ENCODE assay signal across 8 cellular contexts in the genomic region with DNA sequence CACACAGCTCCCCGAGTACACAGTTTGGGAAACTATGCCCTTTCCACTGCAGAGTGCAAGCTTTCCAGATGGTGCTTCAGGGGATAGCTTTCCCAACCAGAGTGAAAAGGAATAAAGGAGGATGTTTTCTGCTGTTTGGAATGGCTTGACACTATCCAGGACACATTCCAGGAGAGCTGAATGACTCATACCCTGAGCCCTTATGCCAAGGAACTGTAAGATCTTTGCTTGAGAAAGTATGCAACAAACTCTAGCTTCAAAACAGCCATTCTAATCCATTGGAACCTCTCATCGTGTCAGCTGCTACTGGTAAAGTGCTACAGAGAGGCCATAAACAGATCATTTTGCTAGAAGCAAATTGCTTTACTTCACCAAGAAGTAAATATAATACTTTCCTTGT. TPM values are rescaled to one million over a fixed set of nuclear protein-coding genes. Genes with fewer than 3 reads are reported as not detected.
DNase-seq lines count a peak whose midpoint lies in the region; ATAC-seq, FAIRE-seq and TF ChIP-seq lines count a peak whose summit lies in the region.

No MANE protein-coding gene starts in this region.

- H3K27me3 ChIP-seq in hepatocyte = no peaks in the 10 kb centered on the region

- no peaks in the 10 kb centered on the region for H4K20me1 ChIP-seq in hepatocyte (ENCODE audit: insufficient read depth, poor library complexity, severe bottlenecking)

- no peak overlapping the region for H2AFZ ChIP-seq in hepatocyte

- no peaks in the 10 kb centered on the region for H3K36me3 ChIP-seq in hepatocyte (replicated peaks; ENCODE audit: insufficient read depth, low read depth)

- H3K79me2 ChIP-seq in hepatocyte = peaks cover 20% of the 10 kb centered on the region

- no peaks in the 10 kb centered on the region for H3K9me2 ChIP-seq in hepatocyte (replicated peaks; ENCODE audit: insufficient read depth)

- H3K4me3 ChIP-seq in astrocyte of the cerebellum (ENCODE audit: low read depth, low read length) = no peak overlapping the region
- no peak overlapping the region for H3K4me3 ChIP-seq in hepatocyte

- peaks cover 22% of the 10 kb centered on the region for H3K4me1 ChIP-seq in hepatocyte (ENCODE audit: insufficient read depth)

- 24% methylated on average over 2 of the region's 2 CpGs for WGBS in hepatocyte (ENCODE audit: low lambda C conversion rate, missing lambda C conversion rate)

- peak overlapping the region; percentile 63 for H3K27ac ChIP-seq in hepatocyte

- DNase-seq in H54 (ENCODE audit: insufficient read length, low spot score) (peak; percentile 71), astrocyte of the cerebellum (ENCODE audit: low read depth) (peak; percentile 96), hepatocyte (ENCODE audit: low spot score) (peak; percentile 86), smooth muscle cell of the brain vasculature (ENCODE audit: low read depth, low spot score) (peak; percentile 76), DMS153 (lab: John Stamatoyannopoulos, UW) (no peak), GM19239 (ENCODE audit: insufficient read length, low spot score) (no peak)

- no peak for ATAC-seq in GM21390 (IDR thresholded peaks at IDR 0.05; ENCODE audit: unreplicated experiment)
- ATAC-seq in HG03378 (IDR thresholded peaks at IDR 0.05; ENCODE audit: unreplicated experiment) = no peak

- FAIRE-seq in H54 (lab: Jason Lieb, UNC) (peak; percentile 99), GM19239 (lab: Jason Lieb, UNC) (no peak)

- peak overlapping the region; percentile 36 for H3K4me2 ChIP-seq in hepatocyte

- no peak for TF ChIP-seq POLR2A in H54 (IDR thresholded peaks at IDR 0.05; ENCODE audit: low read depth, low read length)

- in situ Hi-C loops in astrocyte of the cerebellum (cut with HindIII; ENCODE audit: low sequenced_read_pairs) = no loop called here

- no peak for TF ChIP-seq CTCF in astrocyte of the cerebellum (IDR thresholded peaks at IDR 0.05; ENCODE audit: low read depth, low read length, missing control alignments)
- no peak for TF ChIP-seq CTCF in hepatocyte (IDR thresholded peaks at IDR 0.05; ENCODE audit: poor library complexity)

- no peaks in the 10 kb centered on the region for H3K9me3 ChIP-seq in hepatocyte (ENCODE audit: low read depth)

RNA-seq across cellular contexts. Expression of gene ANKFY1, which starts 33.6 kb away (rescaled TPM):
- 32.8 and 35.3 TPM in 2 replicates for total RNA-seq in hepatocyte
- 17.5 and 18.6 TPM in 2 replicates for polyA plus RNA-seq in hepatocyte

Comparison
In these comparisons a context has a peak if more than half of its experiments do, and no peak if none do; other contexts are left out.
1. DNase-seq: peak in H54 (single experiment), astrocyte of the cerebellum (single experiment), hepatocyte (single experiment) and smooth muscle cell of the brain vasculature (single experiment); none in DMS153 (single experiment) and GM19239 (single experiment).